9 cellular contexts compared by ENCODE assay signal in the genomic region with DNA sequence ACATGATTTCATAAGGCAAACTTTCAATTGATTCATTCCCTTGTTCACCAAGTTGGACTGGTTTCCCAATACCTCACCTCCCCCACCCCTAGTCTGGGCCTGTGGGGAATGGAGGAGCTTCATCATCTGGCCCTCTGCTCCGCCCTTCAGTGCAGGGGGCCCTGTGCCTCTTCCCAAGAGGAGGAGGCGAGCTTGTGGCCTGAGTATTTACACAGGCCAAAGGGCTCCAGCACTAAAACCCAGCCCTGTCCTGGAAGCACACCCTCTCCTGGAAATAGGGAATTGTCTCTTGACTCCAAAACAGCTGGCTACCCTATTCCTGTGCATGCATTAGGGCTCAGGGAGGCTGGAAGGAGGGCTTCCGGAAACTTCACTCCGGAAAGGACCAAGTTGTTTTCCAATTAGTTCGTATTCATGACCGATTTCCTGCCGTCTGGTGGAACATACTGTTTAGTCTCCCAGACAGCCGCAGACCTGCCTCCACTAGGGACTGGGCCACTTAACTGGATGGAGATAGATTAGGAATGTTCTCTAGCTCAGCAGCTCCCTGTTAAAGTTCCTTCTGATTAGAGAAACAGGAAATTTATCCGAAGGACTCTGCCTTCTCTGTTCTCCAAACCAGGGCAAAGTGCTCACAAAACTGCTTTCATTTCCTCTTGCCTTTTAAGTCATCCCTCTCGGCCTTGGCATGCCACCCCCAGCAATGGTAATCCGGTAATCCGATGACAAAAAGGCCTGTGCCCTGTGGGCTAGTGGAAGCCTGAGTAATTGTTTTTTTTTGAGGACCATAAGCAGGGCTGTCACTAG. TPM values are rescaled to one million over a fixed set of nuclear protein-coding genes. Genes with fewer than 3 reads are reported as not detected.
DNase-seq lines count a peak whose midpoint lies in the region; ATAC-seq and FAIRE-seq lines count a peak whose summit lies in the region.
"Had no signal": no experiment of that assay in that cellular context is flagged by ENCODE, and none has a peak within 500 bp of the region (broad histone marks: within the 10 kb centered on the region; RNA-seq: fewer than 3 reads in every experiment).

No MANE protein-coding gene starts in this region.

- peaks cover 31% of the 10 kb centered on the region for H3K4me1 ChIP-seq in mesodermal cell (ENCODE audit: control insufficient read depth, insufficient read depth, low read length, poor library complexity, severe bottlenecking)

- no peaks in the 10 kb centered on the region for H3K9me3 ChIP-seq in mesodermal cell (ENCODE audit: control insufficient read depth, low read length)

- WGBS in mesodermal cell (ENCODE audit: insufficient coverage in 2 of 2), 2 experiments, result 41% methylated on average over 5 of the region's 12 CpGs; no CpG with 5 or more reads in 1 of the 2 experiments

- H3K36me3 ChIP-seq in mesodermal cell (ENCODE audit: control insufficient read depth, insufficient read depth, low read length), result peaks cover 14% of the 10 kb centered on the region

- peak; percentile 15 for FAIRE-seq in endometrium (lab: Jason Lieb, UNC)

- DNase-seq in NCI-H748 (lab: John Stamatoyannopoulos, UW; ENCODE audit: unreplicated experiment) (peak; percentile 2), NCI-H748 treated with DMSO at 0.1 percent for 48 hours (lab: John Stamatoyannopoulos, UW) (no peak), mesenteric fat pad (ENCODE audit: low spot score) (no peak)
- no peak for DNase-seq in activated T-helper 1 cell treated with anti-CD3 and anti-CD28 coated beads, Interleukin-12 subunit alpha, Interleukin-12 subunit beta, Interleukin-2, Interleukin-4 antibody, amounts not matched to agents 30 ng/mL and 10 ng/mL and 1 ng/mL, durations not matched to agents 14 hours and 24 hours and 36 hours (ENCODE audit: low spot score)

- intact Hi-C loops in activated T-helper 1 cell treated with anti-CD3 and anti-CD28 coated beads, Interleukin-12 subunit alpha, Interleukin-12 subunit beta, Interleukin-2, Interleukin-4 antibody, amounts not matched to agents 30 ng/mL and 10 ng/mL and 1 ng/mL, durations not matched to agents 14 hours and 24 hours and 36 hours (cut with micrococcal nuclease), result no loop called here

- ATAC-seq in GM21423 (IDR thresholded peaks at IDR 0.05; ENCODE audit: unreplicated experiment) (no peak), HG02610 (IDR thresholded peaks at IDR 0.05; ENCODE audit: unreplicated experiment) (no peak)

- H3K9me3 Mint-ChIP-seq in activated T-helper 1 cell treated with anti-CD3 and anti-CD28 coated beads, Interleukin-12 subunit alpha, Interleukin-12 subunit beta, Interleukin-2, Interleukin-4 antibody, amounts not matched to agents 30 ng/mL and 10 ng/mL and 1 ng/mL, durations not matched to agents 14 hours and 24 hours and 36 hours, result no peaks in the 10 kb centered on the region

- peaks cover 3% of the 10 kb centered on the region for H3K27me3 Mint-ChIP-seq in activated T-helper 1 cell treated with anti-CD3 and anti-CD28 coated beads, Interleukin-12 subunit alpha, Interleukin-12 subunit beta, Interleukin-2, Interleukin-4 antibody, amounts not matched to agents 30 ng/mL and 10 ng/mL and 1 ng/mL, durations not matched to agents 14 hours and 24 hours and 36 hours (ENCODE audit: insufficient read depth)

- H3K27ac Mint-ChIP-seq in activated T-helper 1 cell treated with anti-CD3 and anti-CD28 coated beads, Interleukin-12 subunit alpha, Interleukin-12 subunit beta, Interleukin-2, Interleukin-4 antibody, amounts not matched to agents 30 ng/mL and 10 ng/mL and 1 ng/mL, durations not matched to agents 14 hours and 24 hours and 36 hours, result no peak overlapping the region

- no peaks in the 10 kb centered on the region for H3K36me3 Mint-ChIP-seq in activated T-helper 1 cell treated with anti-CD3 and anti-CD28 coated beads, Interleukin-12 subunit alpha, Interleukin-12 subunit beta, Interleukin-2, Interleukin-4 antibody, amounts not matched to agents 30 ng/mL and 10 ng/mL and 1 ng/mL, durations not matched to agents 14 hours and 24 hours and 36 hours (ENCODE audit: low read depth)

- no peak overlapping the region for H3K4me3 Mint-ChIP-seq in activated T-helper 1 cell treated with anti-CD3 and anti-CD28 coated beads, Interleukin-12 subunit alpha, Interleukin-12 subunit beta, Interleukin-2, Interleukin-4 antibody, amounts not matched to agents 30 ng/mL and 10 ng/mL and 1 ng/mL, durations not matched to agents 14 hours and 24 hours and 36 hours

- H3K4me3 ChIP-seq in mesodermal cell (ENCODE audit: extremely low read depth, insufficient read depth, low read length, poor library complexity, severe bottlenecking), result no peak overlapping the region

- peak overlapping the region; percentile 88 for H3K27ac ChIP-seq in mesodermal cell (ENCODE audit: low read depth, low read length, severe bottlenecking)
- H3K27ac ChIP-seq: VCaP had no signal

- H3K4me1 Mint-ChIP-seq in activated T-helper 1 cell treated with anti-CD3 and anti-CD28 coated beads, Interleukin-12 subunit alpha, Interleukin-12 subunit beta, Interleukin-2, Interleukin-4 antibody, amounts not matched to agents 30 ng/mL and 10 ng/mL and 1 ng/mL, durations not matched to agents 14 hours and 24 hours and 36 hours (ENCODE audit: low read depth), result no peaks in the 10 kb centered on the region

RNA-seq across cellular contexts. Expression of a gene that starts 5.8 kb away (rescaled TPM):
- polyA plus RNA-seq in mesodermal cell (2013, experiment 1 of 2), result 33.7 TPM
- polyA plus RNA-seq in mesodermal cell (2013, experiment 2 of 2), result 32.9 TPM
- not detected in 2 replicates for total RNA-seq in activated T-helper 1 cell treated with anti-CD3 and anti-CD28 coated beads, Interleukin-12 subunit alpha, Interleukin-12 subunit beta, Interleukin-2, Interleukin-4 antibody, amounts not matched to agents 30 ng/mL and 10 ng/mL and 1 ng/mL, durations not matched to agents 14 hours and 24 hours and 36 hours
- 224 TPM for total RNA-seq in mesenteric fat pad

RNA-seq across cellular contexts. Expression of a gene that starts 13.1 kb away (rescaled TPM):
- polyA plus RNA-seq in mesodermal cell (2013, experiment 1 of 2), result 111 TPM
- polyA plus RNA-seq in mesodermal cell (2013, experiment 2 of 2), result 122 TPM
- not detected in 2 replicates for total RNA-seq in activated T-helper 1 cell treated with anti-CD3 and anti-CD28 coated beads, Interleukin-12 subunit alpha, Interleukin-12 subunit beta, Interleukin-2, Interleukin-4 antibody, amounts not matched to agents 30 ng/mL and 10 ng/mL and 1 ng/mL, durations not matched to agents 14 hours and 24 hours and 36 hours
- 34.7 TPM for total RNA-seq in mesenteric fat pad

Comparison
In these comparisons a context has a peak if more than half of its experiments do, and no peak if none do; other contexts are left out.
1. RNA of a gene that starts 5.8 kb away (total RNA-seq): 224 TPM in mesenteric fat pad (single experiment); not detected in activated T-helper 1 cell treated with anti-CD3 and anti-CD28 coated beads, Interleukin-12 subunit alpha, Interleukin-12 subunit beta, Interleukin-2, Interleukin-4 antibody, amounts not matched to agents 30 ng/mL and 10 ng/mL and 1 ng/mL, durations not matched to agents 14 hours and 24 hours and 36 hours; every median in the first group is over 100 times any median in the second.
2. RNA of a gene that starts 13.1 kb away (total RNA-seq): 34.7 TPM in mesenteric fat pad (single experiment); not detected in activated T-helper 1 cell treated with anti-CD3 and anti-CD28 coated beads, Interleukin-12 subunit alpha, Interleukin-12 subunit beta, Interleukin-2, Interleukin-4 antibody, amounts not matched to agents 30 ng/mL and 10 ng/mL and 1 ng/mL, durations not matched to agents 14 hours and 24 hours and 36 hours; every median in the first group is over 10 times any median in the second.